Comparison of ENCODE assay signal across 8 cellular contexts in genomic region chr16:88442811-88443576, GRCh38. TPM values are rescaled to one million over a fixed set of nuclear protein-coding genes. Genes with fewer than 3 reads are reported as not detected.
DNase-seq lines count a peak whose midpoint lies in the region; ATAC-seq and TF ChIP-seq lines count a peak whose summit lies in the region.

No MANE protein-coding gene starts in this region.

- H3K79me2 ChIP-seq in DND-41 (ENCODE audit: insufficient read depth, low read length) = no peaks in the 10 kb centered on the region
- no peaks in the 10 kb centered on the region for H3K79me2 ChIP-seq in OCI-LY3 (ENCODE audit: low read length)

- no peaks in the 10 kb centered on the region for H3K36me3 ChIP-seq in DND-41 (ENCODE audit: insufficient read depth, low read length)
- H3K36me3 ChIP-seq in OCI-LY3 (replicated peaks; ENCODE audit: low read depth, low read length) = no peaks in the 10 kb centered on the region
- H3K36me3 ChIP-seq in esophagus muscularis mucosa = no peaks in the 10 kb centered on the region
- no peaks in the 10 kb centered on the region for H3K36me3 ChIP-seq in stomach

- H2AFZ ChIP-seq in DND-41 (ENCODE audit: low read depth, low read length) (no peak overlapping the region), OCI-LY3 (ENCODE audit: low read depth, low read length) (no peak overlapping the region)

- peak; percentile 66 for DNase-seq in DND-41
- peak; percentile 72 for DNase-seq in activated T-cell treated with anti-CD3 and anti-CD28 coated beads for 4 hours
- no peak for DNase-seq in esophagus muscularis mucosa (ENCODE audit: extremely low spot score)
- peak; percentile 82 for DNase-seq in natural killer cell
- DNase-seq in stomach = peak; percentile 83

- peaks cover 19% of the 10 kb centered on the region for H4K20me1 ChIP-seq in DND-41 (ENCODE audit: insufficient read depth, low read length)
- H4K20me1 ChIP-seq in OCI-LY3 (ENCODE audit: insufficient read depth, low read length) = no peaks in the 10 kb centered on the region

- ATAC-seq in DND-41 (ENCODE audit: insufficient read depth, low read depth) (peak; percentile 86), HG03175 (IDR thresholded peaks at IDR 0.05; ENCODE audit: unreplicated experiment) (peak; percentile 71), natural killer cell (peak; percentile 78 to 98 (median 94)), HG03097 (IDR thresholded peaks at IDR 0.05; ENCODE audit: low FRiP score, unreplicated experiment) (no peak)

- H3K4me3 ChIP-seq in DND-41 (ENCODE audit: low read depth in 1 of 2, low read length in 2 of 2) (no peak overlapping the region), OCI-LY3 (ENCODE audit: low read length) (no peak overlapping the region), esophagus muscularis mucosa (no peak overlapping the region), stomach (no peak overlapping the region)

- no peaks in the 10 kb centered on the region for H3K36me3 Mint-ChIP-seq in natural killer cell

- 46% methylated on average over 18 of the region's 37 CpGs for WGBS in esophagus muscularis mucosa
- WGBS in stomach, 5 donors = 19 to 24% (median 22%) methylated on average over 27 to 37 of the region's 37 CpGs

- no peaks in the 10 kb centered on the region for H3K27me3 Mint-ChIP-seq in natural killer cell (ENCODE audit: low read depth in 2 of 2)

- no peak overlapping the region for H3K27ac Mint-ChIP-seq in natural killer cell

- no peaks in the 10 kb centered on the region for H3K27me3 ChIP-seq in DND-41 (ENCODE audit: insufficient read depth, low read length, poor library complexity)
- peaks cover 3% of the 10 kb centered on the region; the same call in 1 of the 2 replicates for H3K27me3 ChIP-seq in OCI-LY3 (ENCODE audit: low read depth, low read length)
- peaks cover 0 to 25% (median 0%) of the 10 kb centered on the region in 4 donors for H3K27me3 ChIP-seq in esophagus muscularis mucosa
- H3K27me3 ChIP-seq in stomach = peaks cover 0 to 50% (median 0%) of the 10 kb centered on the region in 3 donors

- TF ChIP-seq POLR2A in esophagus muscularis mucosa (IDR thresholded peaks at IDR 0.05; ENCODE audit: low read depth) (no peak), stomach (IDR thresholded peaks at IDR 0.05) (no peak)

- TF ChIP-seq CTCF in DND-41 (IDR thresholded peaks at IDR 0.05; ENCODE audit: borderline replicate concordance, extremely low read depth, low read length, poor library complexity, severe bottlenecking) (peak; percentile 93), OCI-LY3 (IDR thresholded peaks at IDR 0.05; ENCODE audit: low read depth, low read length) (peak; percentile 87), esophagus muscularis mucosa (IDR thresholded peaks at IDR 0.05) (peak in 2 of 3 experiments; percentile 92 to 95), natural killer cell (IDR thresholded peaks at IDR 0.05) (peak; percentile 84), stomach (IDR thresholded peaks at IDR 0.05) (peak in 5 of 7 experiments; percentile 89 to 99 (median 95))

- H3K4me2 ChIP-seq in DND-41 (ENCODE audit: insufficient read depth, low read length) = no peak overlapping the region
- H3K4me2 ChIP-seq in OCI-LY3 (ENCODE audit: low read length) = peak overlapping the region; percentile 32

- H3K27ac ChIP-seq in DND-41 (ENCODE audit: low read length) = no peak overlapping the region
- no peak overlapping the region for H3K27ac ChIP-seq in OCI-LY3 (ENCODE audit: low read length)
- no peak overlapping the region for H3K27ac ChIP-seq in esophagus muscularis mucosa (replicated peaks in 1 of 4)
- no peak overlapping the region for H3K27ac ChIP-seq in stomach

- peaks cover 0 to 15% of the 10 kb centered on the region in 2 donors for H3K4me1 Mint-ChIP-seq in natural killer cell

- peaks cover 5% of the 10 kb centered on the region; the same call in 1 of the 2 replicates for H3K4me1 ChIP-seq in DND-41 (ENCODE audit: insufficient read depth, low read length)
- peaks cover 3% of the 10 kb centered on the region; the same call in 1 of the 2 replicates for H3K4me1 ChIP-seq in OCI-LY3 (ENCODE audit: low read length)
- peaks cover 0 to 11% (median 8%) of the 10 kb centered on the region in 4 donors for H3K4me1 ChIP-seq in esophagus muscularis mucosa
- peaks cover 0 to 16% (median 10%) of the 10 kb centered on the region in 4 donors for H3K4me1 ChIP-seq in stomach

- H3K9me3 ChIP-seq in DND-41 (ENCODE audit: insufficient read depth, low read length, severe bottlenecking) (no peaks in the 10 kb centered on the region), OCI-LY3 (ENCODE audit: insufficient read depth, low read length) (no peaks in the 10 kb centered on the region), esophagus muscularis mucosa (no peaks in the 10 kb centered on the region), stomach (no peaks in the 10 kb centered on the region)

- H3K9ac ChIP-seq in DND-41 (ENCODE audit: low read depth, low read length) = no peak overlapping the region
- no peak overlapping the region for H3K9ac ChIP-seq in OCI-LY3 (ENCODE audit: low read length)

- no peaks in the 10 kb centered on the region for H3K9me3 Mint-ChIP-seq in natural killer cell

- TF ChIP-seq EP300 in esophagus muscularis mucosa (IDR thresholded peaks at IDR 0.05) (no peak), stomach (IDR thresholded peaks at IDR 0.05) (no peak)

- no peak overlapping the region for H3K4me3 Mint-ChIP-seq in natural killer cell

- intact Hi-C loops in esophagus muscularis mucosa (cut with DNase I) (loop anchor here (1.0 to 5.0 kb wide), 2 partner anchors 84 to 119 kb away; no protein-coding TSS in a partner anchor), natural killer cell (cut with micrococcal nuclease) (loop anchor here (1.0 to 2.0 kb wide), 2 partner anchors 84 to 120 kb away; no protein-coding TSS in a partner anchor), stomach (cut with DNase I; ENCODE audit: low total_unique reads) (loop anchor here (10.0 kb wide), 1 partner anchor 82 kb away; no protein-coding TSS in a partner anchor)

RNA-seq across cellular contexts. Expression of gene ZFPM1, which starts 10.1 kb away (rescaled TPM):
- total RNA-seq in esophagus muscularis mucosa = 1 to 10 TPM in 2 of 4 donors, under 1 TPM in 2; 0.42 to 1.4 (median 1.0) TPM
- 10 to 100 TPM; 56.3 to 71.0 (median 64.6) TPM for total RNA-seq in natural killer cell
- total RNA-seq in stomach = 10 to 100 TPM in 4 of 5 donors, 1 to 10 TPM in 1; 3.9 to 85.7 (median 20.5) TPM
- 10 to 100 TPM in 1 of 3 donors, 1 to 10 TPM in 2; 4.1 to 10.6 (median 4.2) TPM for polyA plus RNA-seq in stomach
